8 cellular contexts compared by ENCODE assay signal in the genomic region with DNA sequence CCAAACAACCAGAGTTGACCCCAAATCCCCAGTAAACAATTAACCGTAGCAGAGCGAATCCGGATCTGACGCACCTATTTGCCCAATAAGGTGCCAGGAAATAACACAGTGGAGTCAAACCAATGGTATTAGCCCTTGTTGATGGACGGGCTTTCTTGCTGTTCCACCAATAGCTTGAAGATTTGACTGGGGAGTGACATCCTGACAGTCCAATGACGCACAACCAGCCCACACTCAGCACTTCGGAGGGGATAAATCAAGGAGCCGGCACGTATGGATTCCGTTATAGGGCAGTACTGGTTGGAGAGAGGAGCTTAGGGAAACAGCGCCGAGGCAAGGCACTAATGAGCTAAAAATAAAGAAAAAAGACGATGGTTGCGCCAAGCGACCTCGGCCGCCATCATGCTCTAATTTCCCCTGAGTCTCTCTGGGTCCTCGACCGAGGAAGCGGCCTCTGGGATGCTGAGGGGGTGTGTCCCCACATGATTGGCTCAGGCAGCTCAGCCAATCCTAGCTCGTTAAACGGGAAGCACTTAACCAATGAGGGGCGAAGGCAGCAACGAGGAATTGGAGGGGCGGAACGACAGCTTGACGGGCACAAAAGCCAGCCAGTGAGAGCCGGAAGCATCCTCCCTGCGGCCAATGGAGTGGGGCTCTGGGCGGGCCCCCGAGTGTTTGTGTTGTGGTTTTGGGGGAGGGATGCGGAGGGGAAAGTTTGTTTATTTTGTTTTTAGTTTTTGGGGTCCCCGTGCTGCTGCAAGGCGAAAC. TPM values are rescaled to one million over a fixed set of nuclear protein-coding genes. Genes with fewer than 3 reads are reported as not detected.
DNase-seq lines count a peak whose midpoint lies in the region; ATAC-seq and TF ChIP-seq lines count a peak whose summit lies in the region.

No MANE protein-coding gene starts in this region.

- H3K4me1 Mint-ChIP-seq in IgD-negative memory B cell, result peaks cover 12 to 29% (median 21%) of the 10 kb centered on the region in 3 donors

- H3K36me3 Mint-ChIP-seq in IgD-negative memory B cell, result peaks cover 1% of the 10 kb centered on the region

- no peak for TF ChIP-seq CTCF in epithelial cell of esophagus (IDR thresholded peaks at IDR 0.05; ENCODE audit: insufficient read depth, low read depth, low read length, missing control alignments)

- peak overlapping the region; percentile 91 to 97 (median 96) for H3K4me3 Mint-ChIP-seq in IgD-negative memory B cell

- H3K27ac Mint-ChIP-seq in IgD-negative memory B cell, result peak overlapping the region; percentile 96 to 100 (median 97)

- ATAC-seq in GM21576 (IDR thresholded peaks at IDR 0.05; ENCODE audit: unreplicated experiment), result peak; percentile 83

- H3K4me3 ChIP-seq in epithelial cell of esophagus (ENCODE audit: low read length), result peak overlapping the region; percentile 77

- no peaks in the 10 kb centered on the region for H3K9me3 Mint-ChIP-seq in IgD-negative memory B cell

- peaks cover 6% of the 10 kb centered on the region for H3K27me3 Mint-ChIP-seq in IgD-negative memory B cell

- DNase-seq in DMS153 (lab: John Stamatoyannopoulos, UW) (peak; percentile 98), OCI-M1 (lab: John Stamatoyannopoulos, UW) (peak; percentile 99), activated T-cell treated with anti-CD3 and anti-CD28 coated beads for 48 hours (ENCODE audit: low read depth) (peak; percentile 96), epithelial cell of esophagus (ENCODE audit: low read depth) (peak; percentile 99), middle frontal gyrus (ENCODE audit: extremely low spot score, low spot score) (peak; percentile 98)
- DNase-seq in stimulated activated CD8-positive, alpha-beta memory T cell treated with anti-CD3 and anti-CD28 coated beads, Interleukin-2, amount 100 ng/mL, for 1 hour (ENCODE audit: low read depth in 2 of 2), result peak; percentile 96

RNA-seq across cellular contexts. Expression of gene FAM83F, which starts 49.5 kb away (rescaled TPM):
- not detected for polyA plus RNA-seq in IgD-negative memory B cell

Comparison
In these comparisons a context has a peak if more than half of its experiments do, and no peak if none do; other contexts are left out.
1. Peak in every context shown above with its lines: DNase-seq, ATAC-seq and H3K4me3 ChIP-seq.